In the genomic region with DNA sequence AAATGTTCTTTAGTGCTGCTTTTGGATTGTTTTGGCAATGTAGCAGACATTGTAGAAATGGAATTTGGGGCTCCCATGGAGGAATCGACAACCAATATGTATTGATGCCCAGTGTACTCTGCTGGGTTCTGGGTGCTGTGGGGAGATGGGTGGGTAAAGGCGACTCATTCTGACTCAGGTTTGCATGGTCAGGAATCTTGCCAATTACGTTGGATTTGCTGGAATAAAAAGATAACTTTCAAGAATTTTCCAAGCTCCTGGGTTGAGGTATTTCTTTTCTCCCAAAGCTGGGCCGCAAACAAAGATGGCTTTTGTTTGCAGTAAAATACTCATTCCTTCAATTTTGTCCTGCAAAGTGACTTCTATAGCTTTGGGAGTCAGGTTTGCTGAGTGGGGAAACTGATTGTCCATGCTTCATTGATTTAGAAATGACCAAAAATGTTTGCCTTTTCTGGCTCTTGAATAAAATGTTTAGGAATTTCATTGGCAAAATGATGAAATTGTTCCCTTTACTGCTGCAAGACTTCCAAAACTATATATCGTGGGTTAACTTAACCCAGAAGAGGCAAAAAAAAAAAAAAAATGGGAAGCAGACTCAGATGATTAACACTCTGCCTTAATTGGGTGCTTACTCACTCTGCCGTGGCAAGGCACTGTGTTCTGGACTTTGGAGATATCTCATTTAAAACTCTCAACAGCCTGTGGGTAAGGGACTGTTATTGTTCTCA, we compare ENCODE assay signal across 16 cellular contexts. TPM values are rescaled to one million over a fixed set of nuclear protein-coding genes. Genes with fewer than 3 reads are reported as not detected.
DNase-seq lines count a peak whose midpoint lies in the region; TF ChIP-seq lines count a peak whose summit lies in the region.
"Had no signal": no experiment of that assay in that cellular context is flagged by ENCODE, and none has a peak within 500 bp of the region (broad histone marks: within the 10 kb centered on the region; RNA-seq: fewer than 3 reads in every experiment).

No MANE protein-coding gene starts in this region.

- no peaks in the 10 kb centered on the region for H3K9me3 Mint-ChIP-seq in Caco-2 (ENCODE audit: unreplicated experiment)
- H3K9me3 Mint-ChIP-seq: activated naive CD4-positive, alpha-beta T cell treated with anti-CD3 and anti-CD28 coated beads, Interleukin-2, amount 50 U/mL, for 72 hours had no signal

- TF ChIP-seq CTCF in HEK293 (tag by site-specific recombination; IDR thresholded peaks at IDR 0.05) (no peak), smooth muscle cell (IDR thresholded peaks at IDR 0.05; ENCODE audit: borderline replicate concordance, insufficient read depth, poor library complexity, severe bottlenecking) (no peak), Caco-2 (IDR thresholded peaks at IDR 0.05; ENCODE audit: insufficient read depth in 1 of 2, low read depth in 1 of 2, low read length in 1 of 2, severe bottlenecking in 1 of 2, unreplicated experiment in 1 of 2) (no peak)

- POLR2A ChIA-PET in HEK293 (lab: Yijun Ruan, JAX): no interaction called here
- POLR2A ChIA-PET in Caco-2 (lab: Charles Lee): no interaction called here

- DNase-seq in RKO (ENCODE audit: low spot score): peak; percentile 26
- DNase-seq in epithelial cell of prostate (ENCODE audit: low read depth, low spot score): no peak
- no peak for DNase-seq in smooth muscle cell (lab: John Stamatoyannopoulos, UW; ENCODE audit: unreplicated experiment)
- DNase-seq in activated gamma-delta T cell treated with Interleukin-2 at 50 U/mL for 16 hours: no peak
- DNase-seq in H7: no peak
- no peak for DNase-seq in Caco-2
- DNase-seq: activated CD4-positive, alpha-beta T cell treated with anti-CD3 and anti-CD28 coated beads for 4 hours; C1 segment of cervical spinal cord; DMS79 treated with DMSO at 0.1 percent for 48 hours; immature natural killer cell; mesendoderm; NCI-H748 treated with DMSO at 0.1 percent for 48 hours had no signal

- H3K4me2 ChIP-seq in smooth muscle cell: peak overlapping the region; percentile 15

- H3K79me2 ChIP-seq in smooth muscle cell (ENCODE audit: low read depth): no peaks in the 10 kb centered on the region

- no peaks in the 10 kb centered on the region for H3K4me1 Mint-ChIP-seq in Caco-2 (ENCODE audit: low read depth, unreplicated experiment)

- no peaks in the 10 kb centered on the region for H3F3A ChIP-seq in smooth muscle cell (ENCODE audit: low read depth)

- H3K4me3 ChIP-seq in HEK293 (ENCODE audit: low read depth, low read length) (no peak overlapping the region), smooth muscle cell (no peak overlapping the region), H7 (ENCODE audit: insufficient read depth, low read depth, low read length) (no peak overlapping the region), Caco-2 (ENCODE audit: low read depth, low read length) (no peak overlapping the region)
- H3K4me3 ChIP-seq: right atrium auricular region had no signal

- H3K36me3 Mint-ChIP-seq in Caco-2 (ENCODE audit: insufficient read depth, unreplicated experiment): peaks cover 5% of the 10 kb centered on the region
- H3K36me3 Mint-ChIP-seq: activated naive CD4-positive, alpha-beta T cell treated with anti-CD3 and anti-CD28 coated beads, Interleukin-2, amount 50 U/mL, for 72 hours; immature natural killer cell had no signal

- no peaks in the 10 kb centered on the region for H3K4me1 ChIP-seq in HEK293 (ENCODE audit: control insufficient read depth, insufficient read depth, low read length)
- H3K4me1 ChIP-seq in smooth muscle cell (ENCODE audit: low read depth): peaks cover 6% of the 10 kb centered on the region
- H3K4me1 ChIP-seq in Caco-2: no peaks in the 10 kb centered on the region
- H3K4me1 ChIP-seq: right atrium auricular region had no signal

- no TSS peak for BruUV-seq in Caco-2 (replicated peaks; lab: Mats Ljungman, UMichigan)

- no peak overlapping the region for H3K9ac ChIP-seq in smooth muscle cell (ENCODE audit: low read depth)

- CTCF ChIA-PET in HEK293 (lab: Yijun Ruan, JAX) (interaction anchor here (0.7 to 22.1 kb wide), 9 partner anchors 5 to 431 kb away, joined by 3 to 576 read pairs (median 6); no protein-coding TSS in a partner anchor), Caco-2 (lab: Charles Lee) (interaction anchor here (0.7 kb wide), 1 partner anchor 269 kb away, joined by 3 read pairs; no protein-coding TSS in a partner anchor)

- intact Hi-C loops in Caco-2 (cut with micrococcal nuclease; ENCODE audit: unreplicated experiment): loop anchor here (10.0 kb wide), 1 partner anchor 501 kb away; no protein-coding TSS in a partner anchor

- H3K36me3 ChIP-seq in HEK293 (ENCODE audit: control insufficient read depth in 2 of 2, insufficient read depth in 1 of 2, low read length in 2 of 2) (no peaks in the 10 kb centered on the region), smooth muscle cell (ENCODE audit: low read depth) (no peaks in the 10 kb centered on the region), H7 (replicated peaks; ENCODE audit: control insufficient read depth, insufficient read depth, low read length) (no peaks in the 10 kb centered on the region), Caco-2 (ENCODE audit: control insufficient read depth, insufficient read depth, low read length) (no peaks in the 10 kb centered on the region)
- H3K36me3 ChIP-seq: right atrium auricular region had no signal

- no peak overlapping the region for H3K27ac Mint-ChIP-seq in Caco-2 (ENCODE audit: unreplicated experiment)
- H3K27ac Mint-ChIP-seq: activated naive CD4-positive, alpha-beta T cell treated with anti-CD3 and anti-CD28 coated beads, Interleukin-2, amount 50 U/mL, for 72 hours; immature natural killer cell had no signal

- H4K20me1 ChIP-seq in smooth muscle cell (ENCODE audit: low read depth): no peaks in the 10 kb centered on the region

- no peak overlapping the region for H2AFZ ChIP-seq in smooth muscle cell (ENCODE audit: low read depth)

- H3K27me3 ChIP-seq in smooth muscle cell (ENCODE audit: low read depth) (no peaks in the 10 kb centered on the region), H7 (ENCODE audit: control insufficient read depth, insufficient read depth, low read length) (no peaks in the 10 kb centered on the region; the same call in 1 of the 2 replicates), Caco-2 (replicated peaks; ENCODE audit: control insufficient read depth, insufficient read depth, low read length) (no peaks in the 10 kb centered on the region)
- H3K27me3 ChIP-seq: right atrium auricular region had no signal

- no peaks in the 10 kb centered on the region for H3K27me3 Mint-ChIP-seq in Caco-2 (ENCODE audit: insufficient read depth, unreplicated experiment)

- H3K4me3 Mint-ChIP-seq in Caco-2 (ENCODE audit: unreplicated experiment): no peak overlapping the region
- H3K4me3 Mint-ChIP-seq: immature natural killer cell had no signal

- 57% methylated on average over 6 of the region's 6 CpGs for WGBS in smooth muscle cell (ENCODE audit: low lambda C conversion rate)

- H3K9me3 ChIP-seq in HEK293 (ENCODE audit: control insufficient read depth, insufficient read depth, low read depth, low read length) (no peaks in the 10 kb centered on the region), smooth muscle cell (replicated peaks; ENCODE audit: low read depth) (no peaks in the 10 kb centered on the region), Caco-2 (no peaks in the 10 kb centered on the region)
- H3K9me3 ChIP-seq: right atrium auricular region had no signal

- no peak overlapping the region for H3K27ac ChIP-seq in HEK293 (ENCODE audit: extremely low read depth, low read depth, low read length)
- H3K27ac ChIP-seq in epithelial cell of prostate: peak overlapping the region; percentile 45
- H3K27ac ChIP-seq in smooth muscle cell (ENCODE audit: low read depth): peak overlapping the region; percentile 71
- H3K27ac ChIP-seq: right atrium auricular region had no signal

TF ChIP-seq in HEK293, 187 proteins besides CTCF, POLR2A, EP300 and RAD21:
- TF ChIP-seq ZNF549 (tag by site-specific recombination; IDR thresholded peaks at IDR 0.05) (no peak), ZNF600 (tag by site-specific recombination; IDR thresholded peaks at IDR 0.05) (peak; percentile 49; the same call in 1 of the 2 replicates)

RNA-seq across cellular contexts. Expression of gene RTL9, which starts 57.0 kb away (rescaled TPM):
- total RNA-seq in smooth muscle cell: 0.18 and 0.49 TPM in 2 replicates
- 0.21 TPM in 1 of 2 replicates, not detected in the other for polyA plus RNA-seq in smooth muscle cell
- total RNA-seq in H7 (2014; rRNA removed; shearing (Covaris generic)): 0.04 and 0.07 TPM in 2 replicates
- 0.09 and 0.26 TPM in 2 replicates for total RNA-seq in Caco-2 (2022)
- total RNA-seq: T-helper 2 cell treated with Interferon-gamma antibody and Interleukin-4, amounts not matched to agents 100 ng/mL and 5 ng/mL, for 36 hours had no signal
- polyA plus RNA-seq: immature natural killer cell had no signal
